In the genomic region with DNA sequence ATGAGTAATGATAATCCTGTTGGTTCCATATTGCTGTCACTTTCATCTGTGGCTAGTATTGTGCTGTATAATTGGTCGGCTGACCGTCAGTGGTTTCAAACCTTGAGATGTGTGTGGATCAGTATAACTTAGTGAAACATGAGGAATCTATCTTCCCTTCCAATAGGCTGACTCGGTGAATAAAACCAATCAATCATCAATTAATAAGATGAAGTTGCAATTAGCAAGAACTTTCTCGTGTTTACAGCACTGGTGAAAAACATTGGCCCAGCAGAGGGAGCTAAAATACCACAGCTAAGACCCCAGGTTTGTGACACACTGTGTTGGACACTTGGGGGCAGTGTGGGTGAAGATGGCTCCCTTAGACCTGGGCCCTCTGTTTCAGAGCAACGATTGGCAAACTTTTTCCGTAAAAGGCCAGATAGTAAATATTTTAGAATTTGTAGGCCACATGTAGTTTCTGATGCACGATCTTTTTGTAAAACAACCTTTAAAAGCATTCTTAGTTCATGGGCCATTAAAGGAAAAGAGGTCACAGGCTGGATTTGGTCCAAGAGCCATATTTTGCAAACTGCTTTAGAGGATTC, we compare ENCODE assay signal across 8 cellular contexts. TPM values are rescaled to one million over a fixed set of nuclear protein-coding genes. Genes with fewer than 3 reads are reported as not detected.
DNase-seq lines count a peak whose midpoint lies in the region; ATAC-seq and TF ChIP-seq lines count a peak whose summit lies in the region.

No MANE protein-coding gene starts in this region.

- H3K4me3 Mint-ChIP-seq in activated CD4-positive, alpha-beta memory T cell treated with anti-CD3 and anti-CD28 coated beads for 36 hours = no peak overlapping the region
- H3K4me3 Mint-ChIP-seq in effector memory CD8-positive, alpha-beta T cell = peak overlapping the region in 1 of 2 donors; percentile 11
- H3K4me3 Mint-ChIP-seq in mesothelial cell of epicardium = no peak overlapping the region

- TF ChIP-seq CTCF in mesothelial cell of epicardium (IDR thresholded peaks at IDR 0.05; ENCODE audit: unreplicated experiment) = peak; percentile 75

- DNase-seq in COLO829 (ENCODE audit: low spot score) (peak; percentile 98), NCI-H774 (lab: John Stamatoyannopoulos, UW) (peak; percentile 73), mesothelial cell of epicardium (ENCODE audit: low spot score in 2 of 2, unreplicated experiment in 2 of 2) (peak; percentile 60 to 76)
- peak; percentile 85 for DNase-seq in activated CD4-positive, alpha-beta memory T cell treated with anti-CD3 and anti-CD28 coated beads for 36 hours
- peak; percentile 73 to 82 (median 81) for DNase-seq in effector memory CD8-positive, alpha-beta T cell
- DNase-seq in stimulated activated CD8-positive, alpha-beta memory T cell treated with anti-CD3 and anti-CD28 coated beads, Interleukin-4, amount 100 ng/mL, for 1 hour (ENCODE audit: low read depth in 2 of 2, low spot score in 1 of 2) = peak; percentile 24 to 57

- peaks cover 3% of the 10 kb centered on the region for H3K9me3 Mint-ChIP-seq in activated CD4-positive, alpha-beta memory T cell treated with anti-CD3 and anti-CD28 coated beads for 36 hours
- no peaks in the 10 kb centered on the region for H3K9me3 Mint-ChIP-seq in effector memory CD8-positive, alpha-beta T cell
- H3K9me3 Mint-ChIP-seq in mesothelial cell of epicardium = no peaks in the 10 kb centered on the region

- H3K27ac Mint-ChIP-seq in activated CD4-positive, alpha-beta memory T cell treated with anti-CD3 and anti-CD28 coated beads for 36 hours = peak overlapping the region; percentile 19
- no peak overlapping the region for H3K27ac Mint-ChIP-seq in effector memory CD8-positive, alpha-beta T cell
- H3K27ac Mint-ChIP-seq in mesothelial cell of epicardium = no peak overlapping the region

- POLR2A ChIA-PET in activated CD4-positive, alpha-beta memory T cell treated with anti-CD3 and anti-CD28 coated beads for 36 hours (lab: Charles Lee) = no interaction called here

- intact Hi-C loops in activated CD4-positive, alpha-beta memory T cell treated with anti-CD3 and anti-CD28 coated beads for 36 hours (cut with micrococcal nuclease) = loop anchor here (1.0 to 10.0 kb wide), 7 partner anchors 54 to 723 kb away; a partner anchor contains a TSS

- CTCF ChIA-PET in activated CD4-positive, alpha-beta memory T cell treated with anti-CD3 and anti-CD28 coated beads for 36 hours (lab: Charles Lee) = interaction anchor here (1.0 to 5.9 kb wide), 25 partner anchors 9 to 364 kb away, joined by 3 to 84 read pairs (median 5); a partner anchor contains a TSS

- peaks cover 19% of the 10 kb centered on the region for H3K4me1 Mint-ChIP-seq in activated CD4-positive, alpha-beta memory T cell treated with anti-CD3 and anti-CD28 coated beads for 36 hours (ENCODE audit: low read depth)
- peaks cover 6 to 17% of the 10 kb centered on the region in 2 donors for H3K4me1 Mint-ChIP-seq in effector memory CD8-positive, alpha-beta T cell (ENCODE audit: low read depth in 2 of 2)
- peaks cover 4% of the 10 kb centered on the region for H3K4me1 Mint-ChIP-seq in mesothelial cell of epicardium

- H3K36me3 Mint-ChIP-seq in activated CD4-positive, alpha-beta memory T cell treated with anti-CD3 and anti-CD28 coated beads for 36 hours = no peaks in the 10 kb centered on the region
- H3K36me3 Mint-ChIP-seq in effector memory CD8-positive, alpha-beta T cell (ENCODE audit: insufficient read depth) = no peaks in the 10 kb centered on the region
- no peaks in the 10 kb centered on the region for H3K36me3 Mint-ChIP-seq in mesothelial cell of epicardium

- H3K27me3 Mint-ChIP-seq in activated CD4-positive, alpha-beta memory T cell treated with anti-CD3 and anti-CD28 coated beads for 36 hours = peaks cover 10% of the 10 kb centered on the region
- H3K27me3 Mint-ChIP-seq in effector memory CD8-positive, alpha-beta T cell = peaks cover 6 to 27% of the 10 kb centered on the region in 2 donors
- H3K27me3 Mint-ChIP-seq in mesothelial cell of epicardium (ENCODE audit: low read depth) = peaks cover 18% of the 10 kb centered on the region

- ATAC-seq in GM19463 (IDR thresholded peaks at IDR 0.05; ENCODE audit: unreplicated experiment) (peak; percentile 99), HG03571 (IDR thresholded peaks at IDR 0.05; ENCODE audit: unreplicated experiment) (peak; percentile 96)
- peak; percentile 100 for ATAC-seq in effector memory CD8-positive, alpha-beta T cell (replicated peaks)

RNA-seq across cellular contexts. Expression of a gene that starts 47.8 kb away (rescaled TPM):
- total RNA-seq in activated CD4-positive, alpha-beta memory T cell treated with anti-CD3 and anti-CD28 coated beads for 36 hours = not detected
- not detected in 3 replicates for total RNA-seq in mesothelial cell of epicardium

Comparison
In these comparisons a context has a peak if more than half of its experiments do, and no peak if none do; other contexts are left out.
1. Peak in every context shown above with its lines: DNase-seq and ATAC-seq.
2. DNase-seq: peak in every context shown above with its lines; median percentile 98 in COLO829; 85 in activated CD4-positive, alpha-beta memory T cell treated with anti-CD3 and anti-CD28 coated beads for 36 hours; 81 in effector memory CD8-positive, alpha-beta T cell; 73 in NCI-H774; 68 in mesothelial cell of epicardium; 40 in stimulated activated CD8-positive, alpha-beta memory T cell treated with anti-CD3 and anti-CD28 coated beads, Interleukin-4, amount 100 ng/mL, for 1 hour.